In genomic region chr6:165231581-165232276, GRCh38 we compare ENCODE assay signal across 8 cellular contexts.
DNase-seq lines count a peak whose midpoint lies in the region; ATAC-seq, FAIRE-seq and TF ChIP-seq lines count a peak whose summit lies in the region.

No MANE protein-coding gene starts in this region.

- H2BK15ac ChIP-seq in mesendoderm (replicated peaks; ENCODE audit: low read depth), result no peak overlapping the region

- H2AK5ac ChIP-seq in mesendoderm (ENCODE audit: low read length), result no peak overlapping the region

- CTCF ChIA-PET in Calu3 (lab: Charles Lee) (interaction anchor here (1.0 kb wide), 2 partner anchors 177 to 303 kb away, joined by 3 to 14 read pairs; no protein-coding TSS in a partner anchor), T-cell (lab: Charles Lee) (no interaction called here)

- peak; percentile 33 for DNase-seq in Calu3
- peak; percentile 36 for DNase-seq in NCI-H128 (lab: John Stamatoyannopoulos, UW; ENCODE audit: unreplicated experiment)
- peak; percentile 60 for DNase-seq in bronchial epithelial cell (ENCODE audit: low read depth)
- DNase-seq in mesendoderm, result peak; percentile 53
- no peak for DNase-seq in T-cell
- no peak for DNase-seq in GM19239 (ENCODE audit: insufficient read length, low spot score)
- no peak for DNase-seq in amniotic stem cell (lab: John Stamatoyannopoulos, UW)

- H3K4me3 Mint-ChIP-seq in Calu3 (ENCODE audit: low read depth, unreplicated experiment) (no peak overlapping the region), T-cell (no peak overlapping the region)

- H3K27me3 ChIP-seq in bronchial epithelial cell (ENCODE audit: control insufficient read depth, insufficient read depth, low read length) (no peaks in the 10 kb centered on the region), mesendoderm (ENCODE audit: insufficient read depth, low read length, poor library complexity) (no peaks in the 10 kb centered on the region)

- H4K8ac ChIP-seq in mesendoderm (ENCODE audit: low read depth, low read length), result no peak overlapping the region

- FAIRE-seq in bronchial epithelial cell (lab: Jason Lieb, UNC) (no peak), GM19239 (lab: Jason Lieb, UNC) (no peak)

- BruUV-seq in Calu3 (replicated peaks; lab: Mats Ljungman, UMichigan), result no TSS peak

- no peaks in the 10 kb centered on the region for H3K4me1 ChIP-seq in mesendoderm (ENCODE audit: control insufficient read depth, low read depth, low read length)

- H3K36me3 Mint-ChIP-seq in Calu3 (ENCODE audit: insufficient read depth, unreplicated experiment) (no peaks in the 10 kb centered on the region), T-cell (no peaks in the 10 kb centered on the region)

- H3K36me3 ChIP-seq in bronchial epithelial cell (ENCODE audit: control insufficient read depth, insufficient read depth, low read length) (no peaks in the 10 kb centered on the region), mesendoderm (ENCODE audit: control insufficient read depth, insufficient read depth, low read length) (no peaks in the 10 kb centered on the region)

- H3K9me3 Mint-ChIP-seq in Calu3 (ENCODE audit: low read depth, unreplicated experiment), result peaks cover 4% of the 10 kb centered on the region
- peaks cover 14 to 27% (median 18%) of the 10 kb centered on the region in 3 donors for H3K9me3 Mint-ChIP-seq in T-cell

- intact Hi-C loops in Calu3 (cut with micrococcal nuclease; ENCODE audit: unreplicated experiment), result loop anchor here (1.0 to 5.0 kb wide), 2 partner anchors 176 to 289 kb away; no protein-coding TSS in a partner anchor

- H3K9ac ChIP-seq in mesendoderm (ENCODE audit: low read length), result no peak overlapping the region

- no peak overlapping the region for H3K27ac ChIP-seq in mesendoderm (ENCODE audit: low read depth, low read length)

- POLR2A ChIA-PET in T-cell (lab: Charles Lee), result no interaction called here

- H2BK120ac ChIP-seq in mesendoderm (ENCODE audit: low read depth, low read length), result no peak overlapping the region

- H3K27ac Mint-ChIP-seq in Calu3 (ENCODE audit: unreplicated experiment) (no peak overlapping the region), T-cell (no peak overlapping the region)

- ATAC-seq in T-cell (replicated peaks in 1 of 4) (no peak), HG03521 (IDR thresholded peaks at IDR 0.05; ENCODE audit: unreplicated experiment) (no peak)

- H3K4me1 Mint-ChIP-seq in Calu3 (ENCODE audit: low read depth, unreplicated experiment) (peaks cover 7% of the 10 kb centered on the region), T-cell (no peaks in the 10 kb centered on the region)

- no peak overlapping the region for H3K4me2 ChIP-seq in mesendoderm (ENCODE audit: low read length)

- no CpG with 5 or more reads among the region's 9 CpGs for WGBS in mesendoderm (ENCODE audit: extremely low coverage, insufficient coverage, low lambda C conversion rate)

- no peak overlapping the region for H3K18ac ChIP-seq in mesendoderm (ENCODE audit: low read length)

- no peak overlapping the region for H4K5ac ChIP-seq in mesendoderm (ENCODE audit: low read length)

- H2BK5ac ChIP-seq in mesendoderm (ENCODE audit: low read length), result no peak overlapping the region

- H3K4me3 ChIP-seq in bronchial epithelial cell (ENCODE audit: low read depth, low read length) (no peak overlapping the region), mesendoderm (ENCODE audit: low read length) (no peak overlapping the region)

- H3K27me3 Mint-ChIP-seq in Calu3 (ENCODE audit: unreplicated experiment) (no peaks in the 10 kb centered on the region), T-cell (no peaks in the 10 kb centered on the region)

- H3K56ac ChIP-seq in mesendoderm (ENCODE audit: low read length), result no peak overlapping the region

- no peak overlapping the region for H3K23ac ChIP-seq in mesendoderm (ENCODE audit: low read length)

- no peak overlapping the region for H3K4ac ChIP-seq in mesendoderm (ENCODE audit: low read depth, low read length)

- no peaks in the 10 kb centered on the region for H3K79me1 ChIP-seq in mesendoderm (ENCODE audit: low read length)

- peak; percentile 63 for TF ChIP-seq CTCF in Calu3 (IDR thresholded peaks at IDR 0.05; ENCODE audit: unreplicated experiment)
- peak; percentile 70 for TF ChIP-seq CTCF in bronchial epithelial cell (IDR thresholded peaks at IDR 0.05; ENCODE audit: insufficient read depth, low read length, severe bottlenecking)

- H3K79me2 ChIP-seq in mesendoderm (ENCODE audit: control insufficient read depth, insufficient read depth, low read length), result no peaks in the 10 kb centered on the region

Comparison
In these comparisons a context has a peak if more than half of its experiments do, and no peak if none do; other contexts are left out.
1. DNase-seq: peak in Calu3 (single experiment), NCI-H128 (single experiment), bronchial epithelial cell (single experiment) and mesendoderm (single experiment); none in T-cell (0 of 34), GM19239 (single experiment) and amniotic stem cell (single experiment).